Comparison of ENCODE assay signal across 18 cellular contexts in genomic region chrX:16320765-16321355, GRCh38.
DNase-seq lines count a peak whose midpoint lies in the region; ATAC-seq and TF ChIP-seq lines count a peak whose summit lies in the region.
"Had no signal": no experiment of that assay in that cellular context is flagged by ENCODE, and none has a peak within 500 bp of the region (broad histone marks: within the 10 kb centered on the region; RNA-seq: fewer than 3 reads in every experiment).

No MANE protein-coding gene starts in this region.

- H4K20me1 ChIP-seq in osteoblast (ENCODE audit: insufficient read depth, low read length): no peaks in the 10 kb centered on the region

- no peak overlapping the region for H3K4me3 ChIP-seq in osteoblast (ENCODE audit: insufficient read depth, low read length)
- H3K4me3 ChIP-seq: gastroesophageal sphincter, uterus had no signal

- ATAC-seq in HG02970 (IDR thresholded peaks at IDR 0.05; ENCODE audit: low FRiP score, unreplicated experiment): no peak
- ATAC-seq: gastroesophageal sphincter had no signal

- no peak overlapping the region for H3K4me2 ChIP-seq in osteoblast (ENCODE audit: insufficient read depth, low read length)

- no peaks in the 10 kb centered on the region for H3K79me2 ChIP-seq in osteoblast (ENCODE audit: insufficient read depth, low read length)

- no peaks in the 10 kb centered on the region for H3K4me1 ChIP-seq in osteoblast (ENCODE audit: insufficient read depth, low read length)
- H3K4me1 ChIP-seq: Caco-2, gastroesophageal sphincter, uterus had no signal

- H3K27ac ChIP-seq in osteoblast (ENCODE audit: low read depth, low read length): peak overlapping the region; percentile 26
- H3K27ac ChIP-seq: gastroesophageal sphincter, uterus had no signal

- in situ Hi-C loops in GM13976 (cut with MboI; ENCODE audit: low sequenced_read_pairs, unreplicated experiment): no loop called here

- H3K9me3 ChIP-seq in osteoblast (ENCODE audit: low read depth, low read length): no peaks in the 10 kb centered on the region
- H3K9me3 ChIP-seq: Caco-2, gastroesophageal sphincter, uterus had no signal

- no peak for TF ChIP-seq CTCF in osteoblast (IDR thresholded peaks at IDR 0.05; ENCODE audit: extremely low read depth, low read depth, low read length)
- no peak for TF ChIP-seq CTCF in GM13976 (IDR thresholded peaks at IDR 0.05; ENCODE audit: borderline replicate concordance, control extremely low read depth, extremely low read depth, insufficient read depth, missing control alignments)

- no peaks in the 10 kb centered on the region for H3K36me3 ChIP-seq in osteoblast (ENCODE audit: insufficient read depth, low read length)
- H3K36me3 ChIP-seq: gastroesophageal sphincter, uterus had no signal

- peak; percentile 55 for DNase-seq in EH (ENCODE audit: low read depth)
- DNase-seq in NCI-H226: peak; percentile 24
- peak; percentile 0 for DNase-seq in dermis blood vessel endothelial cell
- peak; percentile 79 for DNase-seq in osteoblast (ENCODE audit: insufficient read length, low spot score, missing footprints)
- no peak for DNase-seq in activated CD4-positive, alpha-beta T cell treated with anti-CD3 and anti-CD28 coated beads, Interleukin-2, amount 50 U/mL, for 48 hours
- no peak for DNase-seq in globus pallidus (ENCODE audit: low spot score)
- DNase-seq in GM13976 (ENCODE audit: low spot score): no peak
- DNase-seq: activated CD4-positive, alpha-beta T cell treated with anti-CD3 and anti-CD28 coated beads for 48 hours; activated CD8-positive, alpha-beta memory T cell treated with anti-CD3 and anti-CD28 coated beads, Interleukin-2, amount 50 U/mL, for 4 hours; activated gamma-delta T cell; amniotic stem cell; Caco-2; NCI-H187; NK-92 treated with Interleukin-12 subunit alpha and Interleukin-12 subunit beta, amount 100 ng/mL, for 24 hours; stimulated activated CD4-positive, alpha-beta T cell treated with anti-CD3 and anti-CD28 coated beads, Interleukin-2, amount 100 ng/mL, for 24 hours; uterus had no signal

- no peak overlapping the region for H2AFZ ChIP-seq in osteoblast (ENCODE audit: low read length)

- H3K27me3 ChIP-seq in osteoblast (ENCODE audit: insufficient read depth, low read length): no peaks in the 10 kb centered on the region
- H3K27me3 ChIP-seq: gastroesophageal sphincter, uterus had no signal

Comparison
In these comparisons a context has a peak if more than half of its experiments do, and no peak if none do; other contexts are left out.
1. DNase-seq: peak in EH (single experiment), NCI-H226 (single experiment), dermis blood vessel endothelial cell (single experiment) and osteoblast (single experiment); none in activated CD4-positive, alpha-beta T cell treated with anti-CD3 and anti-CD28 coated beads, Interleukin-2, amount 50 U/mL, for 48 hours (0 of 2), globus pallidus (single experiment) and GM13976 (single experiment).